ENCODE assay signal across 7 cellular contexts in genomic region chr7:75215460-75215859, GRCh38.
DNase-seq lines count a peak whose midpoint lies in the region; ATAC-seq, FAIRE-seq and TF ChIP-seq lines count a peak whose summit lies in the region.
"Not testable (repeated sequence)": the region's sequence is repeated elsewhere in the genome, so short reads cannot be mapped to it uniquely, and the experiment has no call there.

No MANE protein-coding gene starts in this region.

- FAIRE-seq in K562 (lab: Jason Lieb, UNC); HepG2 (lab: Jason Lieb, UNC): not testable (repeated sequence)

- not testable (repeated sequence) for H2BK120ac ChIP-seq in IMR-90 (ENCODE audit: low read depth, low read length)

- not testable (repeated sequence) for H3K27ac ChIP-seq in IMR-90 (ENCODE audit: insufficient read depth, low read length); PC-3 (ENCODE audit: low read length); Panc1 (ENCODE audit: low read length); K562 (ENCODE audit: extremely low read depth, low read depth, low read length); gastroesophageal sphincter; HepG2 (ENCODE audit: extremely low read length, insufficient read depth, low read length)

- H3K4me2 ChIP-seq in IMR-90 (ENCODE audit: low read depth, low read length); PC-3 (ENCODE audit: low read length); K562 (ENCODE audit: insufficient read depth, low read length); HepG2 (ENCODE audit: low read depth, low read length): not testable (repeated sequence)

- ATAC-seq in IMR-90 (ENCODE audit: low read depth) (peak; percentile 94), PC-3 (peak; percentile 100), Panc1 (peak; percentile 86), K562 (peak; percentile 11; the same call in 1 of the 3 replicates), gastroesophageal sphincter (peak; percentile 78), HepG2 (peak; percentile 53; the same call in 2 of the 3 replicates), sciatic nerve (peak; percentile 51)

- H3K79me2 ChIP-seq in PC-3 (ENCODE audit: low read length); K562 (ENCODE audit: control insufficient read depth, insufficient read depth, low read length); HepG2 (ENCODE audit: insufficient read depth, low read length): not testable (repeated sequence)

- not testable (repeated sequence) for H3K18ac ChIP-seq in IMR-90 (ENCODE audit: low read depth, low read length)

- TF ChIP-seq RAD21 in IMR-90 (IDR thresholded peaks at IDR 0.05; ENCODE audit: low read length); K562 (CRISPR knock-in tag; conservative IDR thresholded peaks at IDR 0.05 in 1 of 2, IDR thresholded peaks at IDR 0.05 in 1 of 2); HepG2 (CRISPR knock-in tag; IDR thresholded peaks at IDR 0.05): not testable (repeated sequence)

- not testable (repeated sequence) for H3K27me3 ChIP-seq in IMR-90 (ENCODE audit: control insufficient read depth, insufficient read depth, low read length); PC-3 (ENCODE audit: low read length); Panc1 (ENCODE audit: control insufficient read depth, insufficient read depth, low read length); K562 (ENCODE audit: control insufficient read depth in 2 of 2, insufficient read depth in 2 of 2, low read length in 2 of 2); gastroesophageal sphincter; HepG2 (ENCODE audit: control insufficient read depth in 1 of 2, insufficient read depth in 2 of 2, low read length in 2 of 2)

- BruUV-seq in IMR-90 (replicated peaks; lab: Mats Ljungman, UMichigan); PC-3 (replicated peaks; lab: Mats Ljungman, UMichigan); Panc1 (replicated peaks; lab: Mats Ljungman, UMichigan); K562 (replicated peaks; lab: Mats Ljungman, UMichigan); HepG2 (replicated peaks; lab: Mats Ljungman, UMichigan): not testable (repeated sequence)

- H2AK5ac ChIP-seq in IMR-90 (ENCODE audit: low read depth, low read length): not testable (repeated sequence)

- H3K79me1 ChIP-seq in IMR-90 (ENCODE audit: low read depth in 1 of 2, low read length in 2 of 2): not testable (repeated sequence)

- WGBS in IMR-90 (ENCODE audit: extremely low coverage in 2 of 2, insufficient read length in 1 of 2), 2 experiments: no CpG with 5 or more reads among the region's 5 CpGs
- no CpG with 5 or more reads among the region's 5 CpGs for WGBS in K562 (ENCODE audit: insufficient coverage, low coverage, missing lambda C conversion rate)
- WGBS in gastroesophageal sphincter (ENCODE audit: low coverage in 1 of 2), 2 donors: no CpG with 5 or more reads among the region's 5 CpGs
- WGBS in HepG2 (ENCODE audit: low lambda C conversion rate): no CpG with 5 or more reads among the region's 5 CpGs

- POLR2A ChIA-PET in IMR-90 (lab: Charles Lee; ENCODE audit: unreplicated experiment); PC-3 (lab: Charles Lee; ENCODE audit: unreplicated experiment); Panc1 (lab: Charles Lee); K562 (lab: Yijun Ruan, JAX); HepG2 (lab: Yijun Ruan, JAX): not testable (repeated sequence)

- not testable (repeated sequence) for TF ChIP-seq CTCF in IMR-90 (conservative IDR thresholded peaks at IDR 0.05; ENCODE audit: low read depth, low read length); PC-3 (conservative IDR thresholded peaks at IDR 0.05; ENCODE audit: low read depth, low read length); Panc1 (IDR thresholded peaks at IDR 0.05); K562 (IDR thresholded peaks at IDR 0.05 in 2 of 3, conservative IDR thresholded peaks at IDR 0.05 in 1 of 3; ENCODE audit: insufficient read depth in 2 of 3, low read depth in 1 of 3, low read length in 3 of 3); gastroesophageal sphincter (IDR thresholded peaks at IDR 0.05); HepG2 (CRISPR knock-in tag; IDR thresholded peaks at IDR 0.05)

- H3K9me2 ChIP-seq in PC-3 (replicated peaks; ENCODE audit: low read length): not testable (repeated sequence)

- not testable (repeated sequence) for H3K9me1 ChIP-seq in IMR-90 (ENCODE audit: insufficient read depth, low read length); K562 (ENCODE audit: control insufficient read depth, insufficient read depth, low read length)

- not testable (repeated sequence) for H4K91ac ChIP-seq in IMR-90 (ENCODE audit: insufficient read depth, low read depth, low read length)

- not testable (repeated sequence) for DNase-seq in IMR-90; PC-3; Panc1 (ENCODE audit: low read depth, low spot score); K562 (ENCODE audit: extremely low read depth in 1 of 4, low spot score in 3 of 4); HepG2 (ENCODE audit: low spot score); sciatic nerve (ENCODE audit: low spot score)

- not testable (repeated sequence) for TF ChIP-seq EP300 in K562 (IDR thresholded peaks at IDR 0.05; ENCODE audit: low read length); gastroesophageal sphincter (IDR thresholded peaks at IDR 0.05); HepG2 (IDR thresholded peaks at IDR 0.05; ENCODE audit: low read depth in 2 of 2, low read length in 2 of 2); HepG2 (CRISPR knock-in tag; IDR thresholded peaks at IDR 0.05; ENCODE audit: borderline replicate concordance)

- not testable (repeated sequence) for H2BK15ac ChIP-seq in IMR-90 (ENCODE audit: low read depth, low read length)

- not testable (repeated sequence) for H3K4me1 ChIP-seq in IMR-90 (ENCODE audit: control insufficient read depth, insufficient read depth, low read length); PC-3 (ENCODE audit: insufficient read depth, low read length); Panc1 (ENCODE audit: control insufficient read depth, insufficient read depth, low read length); K562 (replicated peaks in 1 of 2; ENCODE audit: control insufficient read depth in 2 of 2, insufficient read depth in 2 of 2, low read length in 2 of 2); gastroesophageal sphincter; HepG2 (ENCODE audit: insufficient read depth, low read length)

- not testable (repeated sequence) for H3K9ac ChIP-seq in IMR-90 (ENCODE audit: low read depth, low read length); PC-3 (ENCODE audit: low read length); K562 (ENCODE audit: insufficient read depth in 1 of 2, low read depth in 2 of 2, low read length in 2 of 2); HepG2 (ENCODE audit: insufficient read depth, low read depth, low read length)

- H2AK9ac ChIP-seq in IMR-90 (replicated peaks; ENCODE audit: low read depth, low read length, poor library complexity): not testable (repeated sequence)

- not testable (repeated sequence) for H3K4ac ChIP-seq in IMR-90 (ENCODE audit: low read depth, low read length)

- H4K8ac ChIP-seq in IMR-90 (ENCODE audit: low read depth in 2 of 2, low read length in 2 of 2): not testable (repeated sequence)

- not testable (repeated sequence) for H3K9me3 ChIP-seq in IMR-90 (ENCODE audit: control insufficient read depth, insufficient read depth, low read length); PC-3 (ENCODE audit: low read length); Panc1 (ENCODE audit: control insufficient read depth, insufficient read depth, low read depth, low read length); K562 (replicated peaks; ENCODE audit: control insufficient read depth, insufficient read depth, low read depth, low read length); gastroesophageal sphincter; HepG2 (ENCODE audit: low read length)

- not testable (repeated sequence) for H3K36me3 ChIP-seq in IMR-90 (ENCODE audit: control insufficient read depth, insufficient read depth, low read length); PC-3 (ENCODE audit: low read depth, low read length); Panc1 (ENCODE audit: control insufficient read depth, insufficient read depth, low read length); K562 (ENCODE audit: control insufficient read depth, insufficient read depth, low read length); gastroesophageal sphincter; HepG2 (replicated peaks in 1 of 2; ENCODE audit: control insufficient read depth in 1 of 2, insufficient read depth in 2 of 2, low read length in 2 of 2)

- H3K4me3 ChIP-seq in IMR-90 (ENCODE audit: insufficient read depth, low read depth, low read length); PC-3 (ENCODE audit: low read length); Panc1 (ENCODE audit: low read depth in 2 of 2, low read length in 2 of 2); K562; gastroesophageal sphincter; HepG2 (replicated peaks in 1 of 3; ENCODE audit: insufficient read depth in 1 of 3, low read depth in 2 of 3, low read length in 3 of 3): not testable (repeated sequence)

- not testable (repeated sequence) for H4K5ac ChIP-seq in IMR-90 (ENCODE audit: low read depth, low read length)

- intact Hi-C loops in IMR-90 (cut with micrococcal nuclease); PC-3 (cut with micrococcal nuclease); Panc1 (cut with micrococcal nuclease; ENCODE audit: unreplicated experiment); K562 (cut with micrococcal nuclease); HepG2 (cut with micrococcal nuclease; ENCODE audit: unreplicated experiment); sciatic nerve (cut with DNase I): not testable (repeated sequence)

- not testable (repeated sequence) for H2BK5ac ChIP-seq in IMR-90 (ENCODE audit: low read depth, low read length, poor library complexity, severe bottlenecking)

- not testable (repeated sequence) for H2BK20ac ChIP-seq in IMR-90 (ENCODE audit: low read depth, low read length)

- not testable (repeated sequence) for H3K23ac ChIP-seq in IMR-90 (ENCODE audit: low read depth, low read length)

- dilution Hi-C loops in IMR-90 (cut with HindIII; ENCODE audit: low sequenced_read_pairs, unreplicated experiment): not testable (repeated sequence)

- not testable (repeated sequence) for H3F3A ChIP-seq in PC-3 (ENCODE audit: low read length, unreplicated experiment)

- CTCF ChIA-PET in IMR-90 (lab: Yijun Ruan, JAX); PC-3 (lab: Charles Lee); Panc1 (lab: Charles Lee); K562 (lab: Yijun Ruan, JAX; ENCODE audit: low intra/inter-chr PET ratio); HepG2 (lab: Yijun Ruan, JAX; ENCODE audit: low intra/inter-chr PET ratio, low total read pairs): not testable (repeated sequence)

- H4K20me1 ChIP-seq in IMR-90 (ENCODE audit: insufficient read depth, low read length); PC-3 (ENCODE audit: low read length); K562 (replicated peaks; ENCODE audit: control insufficient read depth, insufficient read depth, low read length); HepG2 (ENCODE audit: insufficient read depth, low read length): not testable (repeated sequence)

- in situ Hi-C loops in IMR-90 (cut with MboI; ENCODE audit: low sequenced_read_pairs); Panc1 (cut with HindIII; ENCODE audit: low pct_unique_long_range_greater_than_20kb, low sequenced_read_pairs); HepG2 (cut with HindIII; ENCODE audit: extremely low pct_ligation_motif_present, low pct_unique_long_range_greater_than_20kb): not testable (repeated sequence)
- in situ Hi-C loops in K562 (cut with MboI): loop anchor here (25.0 kb wide), 1 partner anchor 503 kb away; no protein-coding TSS in a partner anchor

- H3K14ac ChIP-seq in IMR-90 (replicated peaks; ENCODE audit: low read depth, low read length): not testable (repeated sequence)

- TF ChIP-seq POLR2A in IMR-90 (IDR thresholded peaks at IDR 0.05; ENCODE audit: low read depth, low read length); K562 (conservative IDR thresholded peaks at IDR 0.05); gastroesophageal sphincter (IDR thresholded peaks at IDR 0.05); HepG2 (IDR thresholded peaks at IDR 0.05; ENCODE audit: insufficient read depth in 1 of 2, low read depth in 2 of 2, low read length in 2 of 2): not testable (repeated sequence)

- H3K56ac ChIP-seq in IMR-90 (ENCODE audit: extremely low read depth, insufficient read depth, low read length): not testable (repeated sequence)

- H2AFZ ChIP-seq in IMR-90 (replicated peaks; ENCODE audit: low read length, poor library complexity); PC-3 (ENCODE audit: low read length); K562 (ENCODE audit: low read depth, low read length); HepG2 (ENCODE audit: low read length): not testable (repeated sequence)

Comparison
In these comparisons a context has a peak if more than half of its experiments do, and no peak if none do; other contexts are left out.
1. ATAC-seq: peak in every context shown above with its lines; median percentile 100 in PC-3; 94 in IMR-90; 86 in Panc1; 78 in gastroesophageal sphincter; 53 in HepG2; 51 in sciatic nerve; 11 in K562.